Comparison of ENCODE assay signal across 8 cellular contexts in genomic region chr10:84328303-84329093, GRCh38. TPM values are rescaled to one million over a fixed set of nuclear protein-coding genes. Genes with fewer than 3 reads are reported as not detected.
DNase-seq lines count a peak whose midpoint lies in the region; ATAC-seq, FAIRE-seq and TF ChIP-seq lines count a peak whose summit lies in the region.

TSS of gene CCSER2 (plus strand) at chr10:84328589. CDS start at chr10:84371053, 42,464 bp downstream.

- H3K9me3 ChIP-seq in BLaER1: no peaks in the 10 kb centered on the region
- H3K9me3 ChIP-seq in HepG2 (ENCODE audit: low read length): no peaks in the 10 kb centered on the region

- DNase-seq in NCI-H69 (lab: John Stamatoyannopoulos, UW) (peak; percentile 89), dedifferentiated amniotic fluid mesenchymal stem cell (ENCODE audit: extremely low spot score) (peak; percentile 90), HepG2 (ENCODE audit: low spot score) (peak; percentile 88)
- DNase-seq in activated CD4-positive, alpha-beta T cell treated with anti-CD3 and anti-CD28 coated beads, Interleukin-2, amount 50 U/mL, for 24 hours (ENCODE audit: low read depth in 1 of 2, low spot score in 1 of 2): peak; percentile 80 to 88
- DNase-seq in stimulated activated CD4-positive, alpha-beta T cell treated with anti-CD3 and anti-CD28 coated beads, Interleukin-2, amount 100 ng/mL, for 48 hours: peak; percentile 96 to 97

- H3K27me3 ChIP-seq in BLaER1 (no peaks in the 10 kb centered on the region), HepG2 (ENCODE audit: control insufficient read depth in 1 of 2, insufficient read depth in 2 of 2, low read length in 2 of 2) (no peaks in the 10 kb centered on the region; a peak in 1 of 5 replicates)

- H3K79me2 ChIP-seq in HepG2 (ENCODE audit: insufficient read depth, low read length): peaks cover 41% of the 10 kb centered on the region

- peak; percentile 38 for TF ChIP-seq RAD21 in HepG2 (CRISPR knock-in tag; IDR thresholded peaks at IDR 0.05)

- peaks cover 33% of the 10 kb centered on the region for H4K20me1 ChIP-seq in BLaER1
- H4K20me1 ChIP-seq in HepG2 (ENCODE audit: insufficient read depth, low read length): peaks cover 9% of the 10 kb centered on the region; the same call in 1 of the 2 replicates

- no TSS peak for BruUV-seq in HepG2 (replicated peaks; lab: Mats Ljungman, UMichigan)

- TF ChIP-seq POLR2A in HepG2 (IDR thresholded peaks at IDR 0.05; ENCODE audit: insufficient read depth in 1 of 2, low read depth in 2 of 2, low read length in 2 of 2): peak; percentile 54 to 86

- WGBS in HepG2 (ENCODE audit: low lambda C conversion rate): no CpG with 5 or more reads among the region's 105 CpGs

- TF ChIP-seq EP300 in HepG2 (IDR thresholded peaks at IDR 0.05; ENCODE audit: low read depth in 2 of 2, low read length in 2 of 2) (0 out of 4 replicates have a peak, but pooled peaks of 1 of the 2 experiments have one; percentile 19), HepG2 (CRISPR knock-in tag; IDR thresholded peaks at IDR 0.05; ENCODE audit: borderline replicate concordance) (no peak)

- peak; percentile 18 for FAIRE-seq in HepG2 (lab: Jason Lieb, UNC)

- CTCF ChIA-PET in HepG2 (lab: Yijun Ruan, JAX; ENCODE audit: low intra/inter-chr PET ratio, low total read pairs): no interaction called here

- H3K9ac ChIP-seq in BLaER1 (peak within 1 kb of the TSS; percentile 84), HepG2 (ENCODE audit: insufficient read depth, low read depth, low read length) (peak within 1 kb of the TSS; percentile 87)

- peak within 1 kb of the TSS; percentile 63 for H2AFZ ChIP-seq in HepG2 (ENCODE audit: low read length)

- H3K4me2 ChIP-seq in BLaER1: peak within 1 kb of the TSS; percentile 66
- peak within 1 kb of the TSS; percentile 97 for H3K4me2 ChIP-seq in HepG2 (ENCODE audit: low read depth, low read length)

- intact Hi-C loops in HepG2 (cut with micrococcal nuclease; ENCODE audit: unreplicated experiment): loop anchor here (2.0 to 5.0 kb wide), 3 partner anchors 34 to 186 kb away; no protein-coding TSS in a partner anchor

- H3K27ac ChIP-seq in BLaER1 (peak within 1 kb of the TSS; percentile 82), HepG2 (ENCODE audit: extremely low read length, insufficient read depth, low read length) (peak within 1 kb of the TSS; percentile 89)

- peak; percentile 66 for ATAC-seq in GM19035 (IDR thresholded peaks at IDR 0.05; ENCODE audit: unreplicated experiment)
- peak; percentile 53 for ATAC-seq in HG03342 (IDR thresholded peaks at IDR 0.05; ENCODE audit: unreplicated experiment)
- peak; percentile 82 for ATAC-seq in HepG2

- in situ Hi-C loops in HepG2 (cut with HindIII; ENCODE audit: extremely low pct_ligation_motif_present, low pct_unique_long_range_greater_than_20kb): no loop called here

- H3K4me1 ChIP-seq in BLaER1: peaks cover 33% of the 10 kb centered on the region
- peaks cover 63% of the 10 kb centered on the region for H3K4me1 ChIP-seq in HepG2 (ENCODE audit: insufficient read depth, low read length)

- TF ChIP-seq CTCF in HepG2 (CRISPR knock-in tag; IDR thresholded peaks at IDR 0.05): no peak

- POLR2A ChIA-PET in HepG2 (lab: Yijun Ruan, JAX): interaction anchor here (1.0 to 2.0 kb wide), 4 partner anchors 48 to 213 kb away, joined by 3 to 6 read pairs (median 3); partner anchors contain the start of gene GHITM

- H3K4me3 ChIP-seq in BLaER1 (peak within 1 kb of the TSS; percentile 90), HepG2 (replicated peaks in 1 of 3; ENCODE audit: insufficient read depth in 1 of 3, low read depth in 2 of 3, low read length in 3 of 3) (peak within 1 kb of the TSS; percentile 72 to 84 (median 81))

- no peaks in the 10 kb centered on the region for H3K36me3 ChIP-seq in BLaER1
- no peaks in the 10 kb centered on the region for H3K36me3 ChIP-seq in HepG2 (replicated peaks in 1 of 2; ENCODE audit: control insufficient read depth in 1 of 2, insufficient read depth in 2 of 2, low read length in 2 of 2)

TF ChIP-seq in HepG2, 621 proteins besides CTCF, POLR2A, EP300 and RAD21 (continues in another document):
- TF ChIP-seq PRDM10 (CRISPR knock-in tag; IDR thresholded peaks at IDR 0.05; ENCODE audit: low read depth) (no peak), MAFK (conservative IDR thresholded peaks at IDR 0.05 in 1 of 2, IDR thresholded peaks at IDR 0.05 in 1 of 2; ENCODE audit: low read length in 2 of 2) (peak; percentile 50 to 66; a peak in 3 of 4 replicates), GLMP (CRISPR knock-in tag; IDR thresholded peaks at IDR 0.05; ENCODE audit: borderline replicate concordance) (no peak), GTF2F1 (IDR thresholded peaks at IDR 0.05; ENCODE audit: low read length) (no peak)

RNA-seq across cellular contexts. Expression of gene CCSER2, which starts in this region (rescaled TPM):
- 17.2 and 17.4 TPM in 2 replicates for total RNA-seq in HepG2 (2016; rRNA removed; fragmentation: Illumina TruSeq; extraction: Trizol)
- total RNA-seq in HepG2 (2016; cell fraction: cytosol; rRNA removed; fragmentation: Illumina TruSeq; extraction: Trizol; ENCODE audit: low read depth): 69.9 and 70.2 TPM in 2 replicates
- 16.5 and 16.8 TPM in 2 replicates for total RNA-seq in HepG2 (2016; cell fraction: insoluble cytoplasmic fraction; rRNA removed; fragmentation: Illumina TruSeq; extraction: Trizol)
- 51.3 and 63.0 TPM in 2 replicates for total RNA-seq in HepG2 (2016; cell fraction: membrane; rRNA removed; fragmentation: Illumina TruSeq; extraction: Trizol)
- 32.8 and 34.4 TPM in 2 replicates for total RNA-seq in HepG2 (2016; cell fraction: nucleus; rRNA removed; fragmentation: Illumina TruSeq; extraction: Trizol)
- polyA plus RNA-seq in HepG2 (2011; rRNA removed): 10.3 and 13.3 TPM in 2 replicates
- 5.2 and 10.1 TPM in 2 replicates for polyA plus RNA-seq in HepG2 (2011; cell fraction: cytosol; rRNA removed)
- polyA plus RNA-seq in HepG2 (2011; cell fraction: nucleus; rRNA removed): 3.7 and 4.9 TPM in 2 replicates
- polyA plus RNA-seq in HepG2 (2012): 8.4 and 10.2 TPM in 2 replicates
- 2.9 and 3.1 TPM in 2 replicates for polyA plus RNA-seq in HepG2 (2016; cell fraction: cytosol; fragmentation: Illumina TruSeq; extraction: Trizol; ENCODE audit: low read depth)
- 16.8 and 17.9 TPM in 2 replicates for polyA plus RNA-seq in HepG2 (2016; cell fraction: insoluble cytoplasmic fraction; fragmentation: Illumina TruSeq; extraction: Trizol; ENCODE audit: low read depth)
- 8.0 and 10.5 TPM in 2 replicates for polyA plus RNA-seq in HepG2 (2016; cell fraction: membrane; fragmentation: Illumina TruSeq; extraction: Trizol; ENCODE audit: low read depth)
- polyA plus RNA-seq in HepG2 (2016; cell fraction: nucleus; fragmentation: Illumina TruSeq; extraction: Trizol; ENCODE audit: insufficient read depth, low read depth): 12.8 and 13.0 TPM in 2 replicates
- polyA minus RNA-seq in HepG2 (2011; rRNA and poly(A)+ RNA removed; ENCODE audit: low replicate concordance): 6.3 and 10.3 TPM in 2 replicates
- polyA minus RNA-seq in HepG2 (2011; cell fraction: cytosol; rRNA and poly(A)+ RNA removed): 17.7 and 24.0 TPM in 2 replicates
- polyA minus RNA-seq in HepG2 (2011; cell fraction: nucleus; rRNA and poly(A)+ RNA removed): 59.5 and 72.5 TPM in 2 replicates

Comparison
In these comparisons a context has a peak if more than half of its experiments do, and no peak if none do; other contexts are left out.
1. Peak in every context shown above with its lines: DNase-seq, ATAC-seq, H3K4me3 ChIP-seq and H3K27ac ChIP-seq.